14 cellular contexts compared by ENCODE assay signal in the genomic region with DNA sequence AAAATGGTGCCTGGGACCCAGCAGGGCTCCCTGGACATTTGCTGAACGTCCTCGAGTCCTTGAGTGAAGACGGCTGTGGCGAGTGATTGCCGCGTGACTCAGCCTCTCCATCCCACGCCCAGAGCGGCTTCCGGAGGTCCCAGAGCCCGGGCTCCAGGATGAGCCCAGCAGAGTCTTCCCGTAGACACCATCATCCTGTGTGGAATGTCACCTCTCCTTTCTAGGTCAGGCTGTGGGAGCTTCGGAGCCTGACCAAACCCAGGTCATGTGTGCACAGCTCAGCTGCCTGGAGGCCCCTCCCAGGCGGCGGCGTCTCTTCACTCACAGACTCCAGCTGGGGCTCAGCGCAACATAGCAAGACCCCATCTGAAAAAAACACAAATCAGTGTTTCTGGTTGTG. TPM values are rescaled to one million over a fixed set of nuclear protein-coding genes. Genes with fewer than 3 reads are reported as not detected.
DNase-seq lines count a peak whose midpoint lies in the region; ATAC-seq lines count a peak whose summit lies in the region.
"Had no signal": no experiment of that assay in that cellular context is flagged by ENCODE, and none has a peak within 500 bp of the region (broad histone marks: within the 10 kb centered on the region; RNA-seq: fewer than 3 reads in every experiment).

No MANE protein-coding gene starts in this region.

- no peak for ATAC-seq in HG03095 (IDR thresholded peaks at IDR 0.05; ENCODE audit: unreplicated experiment)
- ATAC-seq: activated naive CD4-positive, alpha-beta T cell treated with anti-CD3 and anti-CD28 coated beads, Interleukin-2, amount 50 U/mL, for 72 hours had no signal

- H3K27ac ChIP-seq in angular gyrus (ENCODE audit: low read depth, low read length) = peak overlapping the region; percentile 94
- H3K27ac ChIP-seq: PC-9 had no signal

- DNase-seq in ELR (ENCODE audit: low read depth) (peak; percentile 92), head of caudate nucleus (peak in 23 of 42 donors; percentile 19 to 77 (median 58)), renal cortical epithelial cell (ENCODE audit: low read depth) (peak; percentile 70), NCI-H2171 treated with DMSO at 0.1 percent for 48 hours (lab: John Stamatoyannopoulos, UW) (no peak), ureter (ENCODE audit: low spot score) (no peak)
- DNase-seq in activated effector memory CD4-positive, alpha-beta T cell treated with anti-CD3 and anti-CD28 coated beads, Interleukin-2, amount 50 U/mL, for 16 hours = no peak
- DNase-seq: CD4-positive, CD25-positive, alpha-beta regulatory T cell; endodermal cell; H9; NCI-H2227 treated with DMSO at 0.1 percent for 48 hours; PC-9 had no signal

- intact Hi-C loops in head of caudate nucleus (cut with DNase I) = no loop called here

RNA-seq across cellular contexts. Expression of a gene that starts 38.2 kb away (rescaled TPM):
- total RNA-seq in renal cortical epithelial cell (31.3 and 34.6 TPM in 2 replicates), ureter (41.6 TPM)

Comparison
In these comparisons a context has a peak if more than half of its experiments do, and no peak if none do; other contexts are left out.
1. DNase-seq: peak in ELR (single experiment), head of caudate nucleus (23 of 42) and renal cortical epithelial cell (single experiment); none in NCI-H2171 treated with DMSO at 0.1 percent for 48 hours (single experiment), ureter (single experiment) and activated effector memory CD4-positive, alpha-beta T cell treated with anti-CD3 and anti-CD28 coated beads, Interleukin-2, amount 50 U/mL, for 16 hours (single experiment).